In genomic region chr16:79372504-79373184, GRCh38 we compare ENCODE assay signal across 11 cellular contexts.
DNase-seq lines count a peak whose midpoint lies in the region; ATAC-seq, FAIRE-seq and TF ChIP-seq lines count a peak whose summit lies in the region.
"Had no signal": no experiment of that assay in that cellular context is flagged by ENCODE, and none has a peak within 500 bp of the region (broad histone marks: within the 10 kb centered on the region; RNA-seq: fewer than 3 reads in every experiment).

No MANE protein-coding gene starts in this region.

- no peaks in the 10 kb centered on the region for H4K20me1 ChIP-seq in PC-9 (ENCODE audit: insufficient read depth)

- POLR2A ChIA-PET in PC-9 (lab: Charles Lee; ENCODE audit: unreplicated experiment), result no interaction called here

- FAIRE-seq in urothelium cell line (lab: Jason Lieb, UNC), result peak; percentile 17

- no peak for DNase-seq in left cardiac atrium
- no peak for DNase-seq in right atrium auricular region (ENCODE audit: low spot score)
- peak; percentile 46 to 58 for DNase-seq in activated T-cell treated with anti-CD3 and anti-CD28 coated beads, Interleukin-2, amount 50 U/mL, for 48 hours
- no peak for DNase-seq in mucosa of descending colon
- DNase-seq in urothelium cell line (ENCODE audit: low spot score), result peak; percentile 89
- no peak for DNase-seq in left ventricle myocardium inferior
- DNase-seq in PC-9, result no peak
- no peak for DNase-seq in HAP-1 (ENCODE audit: low spot score in 2 of 2)
- DNase-seq: MM.1S, tibial artery had no signal

- H3K4me1 ChIP-seq in right atrium auricular region (no peaks in the 10 kb centered on the region), mucosa of descending colon (ENCODE audit: low read depth) (no peaks in the 10 kb centered on the region), left ventricle myocardium inferior (peaks cover 6% of the 10 kb centered on the region), PC-9 (replicated peaks; ENCODE audit: insufficient read depth) (no peaks in the 10 kb centered on the region), HAP-1 (no peaks in the 10 kb centered on the region)
- H3K4me1 ChIP-seq: ascending aorta, tibial artery had no signal

- TF ChIP-seq CTCF in right atrium auricular region (IDR thresholded peaks at IDR 0.05), result no peak
- no peak for TF ChIP-seq CTCF in mucosa of descending colon (IDR thresholded peaks at IDR 0.05)
- TF ChIP-seq CTCF in left ventricle myocardium inferior (IDR thresholded peaks at IDR 0.05; ENCODE audit: borderline replicate concordance), result no peak
- no peak for TF ChIP-seq CTCF in PC-9 (conservative IDR thresholded peaks at IDR 0.05)

- CTCF ChIA-PET in PC-9 (lab: Charles Lee), result no interaction called here

- H3F3A ChIP-seq in PC-9 (ENCODE audit: insufficient read depth, low read depth), result no peaks in the 10 kb centered on the region

- H2AFZ ChIP-seq in PC-9, result no peak overlapping the region

- H3K9me2 ChIP-seq in PC-9 (ENCODE audit: insufficient read depth), result no peaks in the 10 kb centered on the region

- no TSS peak for BruUV-seq in PC-9 (replicated peaks; lab: Mats Ljungman, UMichigan)

- ATAC-seq in left cardiac atrium, result peak; percentile 44 to 97
- ATAC-seq in mucosa of descending colon, result peak; percentile 8

- no peaks in the 10 kb centered on the region for H3K27me3 ChIP-seq in right atrium auricular region
- H3K27me3 ChIP-seq in left ventricle myocardium inferior (ENCODE audit: low read depth), result no peaks in the 10 kb centered on the region
- peaks cover 6% of the 10 kb centered on the region for H3K27me3 ChIP-seq in PC-9 (ENCODE audit: insufficient read depth, low read depth)
- H3K27me3 ChIP-seq in HAP-1 (ENCODE audit: low read depth), result no peaks in the 10 kb centered on the region
- H3K27me3 ChIP-seq: ascending aorta, tibial artery had no signal

- H3K9me3 ChIP-seq in right atrium auricular region (peaks cover 0 to 16% of the 10 kb centered on the region in 2 donors), mucosa of descending colon (no peaks in the 10 kb centered on the region), left ventricle myocardium inferior (replicated peaks) (peaks cover 10% of the 10 kb centered on the region), PC-9 (ENCODE audit: insufficient read depth, low read depth) (no peaks in the 10 kb centered on the region), HAP-1 (no peaks in the 10 kb centered on the region)
- H3K9me3 ChIP-seq: ascending aorta had no signal

- in situ Hi-C loops in HAP-1 (cut with MboI; ENCODE audit: low sequenced_read_pairs), result no loop called here

- no peak overlapping the region for H3K4me2 ChIP-seq in PC-9

- no peaks in the 10 kb centered on the region for H3K36me3 ChIP-seq in right atrium auricular region
- H3K36me3 ChIP-seq in mucosa of descending colon (ENCODE audit: low read depth), result no peaks in the 10 kb centered on the region
- H3K36me3 ChIP-seq in left ventricle myocardium inferior, result no peaks in the 10 kb centered on the region
- H3K36me3 ChIP-seq in PC-9 (ENCODE audit: low read depth), result no peaks in the 10 kb centered on the region
- no peaks in the 10 kb centered on the region for H3K36me3 ChIP-seq in HAP-1 (replicated peaks)
- H3K36me3 ChIP-seq: ascending aorta, tibial artery had no signal

- intact Hi-C loops in left cardiac atrium (cut with DNase I), result no loop called here
- intact Hi-C loops in mucosa of descending colon (cut with DNase I, micrococcal nuclease), result no loop called here
- intact Hi-C loops in left ventricle myocardium inferior (cut with micrococcal nuclease), result no loop called here
- intact Hi-C loops in PC-9 (cut with micrococcal nuclease; ENCODE audit: unreplicated experiment), result no loop called here

- H3K4me3 ChIP-seq in right atrium auricular region (no peak overlapping the region), mucosa of descending colon (no peak overlapping the region), left ventricle myocardium inferior (no peak overlapping the region), PC-9 (no peak overlapping the region), HAP-1 (no peak overlapping the region)
- H3K4me3 ChIP-seq: ascending aorta, tibial artery had no signal

- no peak overlapping the region for H3K27ac ChIP-seq in right atrium auricular region
- no peak overlapping the region for H3K27ac ChIP-seq in left ventricle myocardium inferior (replicated peaks)
- no peak overlapping the region for H3K27ac ChIP-seq in PC-9
- H3K27ac ChIP-seq: ascending aorta, tibial artery had no signal

- H3K79me2 ChIP-seq in PC-9 (ENCODE audit: low read depth), result no peaks in the 10 kb centered on the region

Comparison
In these comparisons a context has a peak if more than half of its experiments do, and no peak if none do; other contexts are left out.
1. DNase-seq: peak in activated T-cell treated with anti-CD3 and anti-CD28 coated beads, Interleukin-2, amount 50 U/mL, for 48 hours (2 of 2) and urothelium cell line (single experiment); none in left cardiac atrium (single experiment), right atrium auricular region (single experiment), mucosa of descending colon (0 of 3), left ventricle myocardium inferior (single experiment), PC-9 (0 of 2) and HAP-1 (0 of 2).